Comparison of ENCODE assay signal across 21 cellular contexts in the genomic region with DNA sequence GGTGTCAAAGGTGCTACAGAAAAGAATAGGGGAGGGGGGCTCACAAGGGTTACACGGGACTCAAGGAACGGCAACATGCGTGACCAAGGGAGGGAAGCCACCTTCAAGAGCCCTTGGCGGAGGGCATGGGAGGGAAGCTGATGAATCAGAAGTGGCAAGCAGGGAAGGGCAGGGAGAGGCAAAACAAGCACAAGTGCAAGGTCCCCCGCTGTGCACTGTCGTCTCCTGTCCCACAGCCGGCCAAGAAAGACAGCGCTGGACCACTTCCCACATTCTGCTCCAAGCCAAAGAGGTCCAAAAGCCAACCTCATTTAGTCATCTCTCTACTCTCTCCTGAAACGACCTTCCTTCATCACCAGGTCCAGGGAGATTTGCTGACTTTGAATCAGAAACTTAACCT.
DNase-seq lines count a peak whose midpoint lies in the region; ATAC-seq and TF ChIP-seq lines count a peak whose summit lies in the region.
"Had no signal": no experiment of that assay in that cellular context is flagged by ENCODE, and none has a peak within 500 bp of the region (broad histone marks: within the 10 kb centered on the region; RNA-seq: fewer than 3 reads in every experiment).

No MANE protein-coding gene starts in this region.

- no peaks in the 10 kb centered on the region for H3K9me2 ChIP-seq in PC-9 (ENCODE audit: insufficient read depth)

- H2BK120ac ChIP-seq in neuronal stem cell (ENCODE audit: low read depth, low read length), result no peak overlapping the region

- no peaks in the 10 kb centered on the region for H3K79me2 ChIP-seq in PC-9 (ENCODE audit: low read depth)

- no peak overlapping the region for H2AK5ac ChIP-seq in neuronal stem cell (ENCODE audit: low read depth, low read length)

- no TSS peak for BruUV-seq in PC-9 (replicated peaks; lab: Mats Ljungman, UMichigan)

- H3F3A ChIP-seq in PC-9 (ENCODE audit: insufficient read depth, low read depth), result no peaks in the 10 kb centered on the region

- H2BK12ac ChIP-seq in neuronal stem cell (ENCODE audit: low read length), result no peak overlapping the region

- in situ Hi-C loops in G401 (cut with HindIII; ENCODE audit: low sequenced_read_pairs), result no loop called here
- in situ Hi-C loops in GM13976 (cut with MboI; ENCODE audit: low sequenced_read_pairs, unreplicated experiment), result no loop called here

- H3K23ac ChIP-seq in neuronal stem cell (ENCODE audit: low read depth, low read length, poor library complexity), result no peak overlapping the region

- intact Hi-C loops in PC-9 (cut with micrococcal nuclease; ENCODE audit: unreplicated experiment), result no loop called here

- no peak overlapping the region for H4K8ac ChIP-seq in neuronal stem cell (ENCODE audit: low read depth, low read length)

- H3K14ac ChIP-seq in neuronal stem cell (ENCODE audit: low read length), result no peak overlapping the region

- no peak overlapping the region for H3K4me2 ChIP-seq in neuronal stem cell (ENCODE audit: insufficient read depth, low read length, poor library complexity, severe bottlenecking)
- H3K4me2 ChIP-seq in PC-9, result no peak overlapping the region
- H3K4me2 ChIP-seq: BLaER1 treated with 17β-estradiol and CSF1 and Interleukin-3, amounts not matched to agents 10 nM and 100 nM; GM23338 had no signal

- H4K91ac ChIP-seq in neuronal stem cell (ENCODE audit: low read depth, low read length, poor library complexity), result no peak overlapping the region

- H3K4me3 ChIP-seq in neuronal stem cell (ENCODE audit: low read length in 2 of 2) (no peak overlapping the region), PC-9 (no peak overlapping the region)
- H3K4me3 ChIP-seq: BLaER1 treated with 17β-estradiol and CSF1 and Interleukin-3, amounts not matched to agents 10 nM and 100 nM; GM23338; K562 had no signal

- no peak for TF ChIP-seq POLR2A in GM18505 (IDR thresholded peaks at IDR 0.05; ENCODE audit: borderline replicate concordance, extremely low read depth, insufficient read depth, insufficient read length)

- H2BK5ac ChIP-seq in neuronal stem cell (ENCODE audit: low read length), result no peak overlapping the region

- H3K27ac ChIP-seq in neuronal stem cell (replicated peaks; ENCODE audit: low read length) (no peak overlapping the region), PC-9 (no peak overlapping the region)
- H3K27ac ChIP-seq: BLaER1 treated with 17β-estradiol and CSF1 and Interleukin-3, amounts not matched to agents 10 nM and 100 nM had no signal

- no CpG with 5 or more reads among the region's 9 CpGs for WGBS in neuronal stem cell (ENCODE audit: extremely low coverage in 2 of 2, insufficient read length in 2 of 2, insufficient replicate concordance in 1 of 2), 2 donors

- no peak overlapping the region for H3K4ac ChIP-seq in neuronal stem cell (ENCODE audit: low read length)

- no peaks in the 10 kb centered on the region; the same call in 1 of the 2 replicates for H4K20me1 ChIP-seq in PC-9 (ENCODE audit: insufficient read depth)
- H4K20me1 ChIP-seq: BLaER1 treated with 17β-estradiol and CSF1 and Interleukin-3, amounts not matched to agents 10 nM and 100 nM had no signal

- H3K36me3 ChIP-seq in neuronal stem cell (replicated peaks in 1 of 2; ENCODE audit: control insufficient read depth in 2 of 2, insufficient read depth in 2 of 2, low read length in 2 of 2) (no peaks in the 10 kb centered on the region), PC-9 (ENCODE audit: low read depth) (no peaks in the 10 kb centered on the region)
- H3K36me3 ChIP-seq: BLaER1 treated with 17β-estradiol and CSF1 and Interleukin-3, amounts not matched to agents 10 nM and 100 nM had no signal

- H2AFZ ChIP-seq in neuronal stem cell (ENCODE audit: low read length) (no peak overlapping the region), PC-9 (no peak overlapping the region)
- H2AFZ ChIP-seq: GM23338 had no signal

- H3K4me1 ChIP-seq in neuronal stem cell (ENCODE audit: control insufficient read depth in 2 of 2, insufficient read depth in 1 of 2, low read depth in 1 of 2, low read length in 2 of 2) (peaks cover 0 to 2% of the 10 kb centered on the region in 2 donors), PC-9 (replicated peaks; ENCODE audit: insufficient read depth) (no peaks in the 10 kb centered on the region)
- H3K4me1 ChIP-seq: BLaER1 treated with 17β-estradiol and CSF1 and Interleukin-3, amounts not matched to agents 10 nM and 100 nM had no signal

- ATAC-seq in GM19328 (IDR thresholded peaks at IDR 0.05; ENCODE audit: unreplicated experiment) (no peak), GM18505 (IDR thresholded peaks at IDR 0.05; ENCODE audit: unreplicated experiment) (no peak)
- ATAC-seq: GM23338, HCT116, K562 had no signal

- TF ChIP-seq CTCF in PC-9 (conservative IDR thresholded peaks at IDR 0.05) (no peak), GM13976 (IDR thresholded peaks at IDR 0.05; ENCODE audit: borderline replicate concordance, control extremely low read depth, extremely low read depth, insufficient read depth, missing control alignments) (no peak)

- peak overlapping the region; percentile 27 for H2BK15ac ChIP-seq in neuronal stem cell (ENCODE audit: low read length)

- H3K9me3 ChIP-seq in neuronal stem cell (replicated peaks in 1 of 2; ENCODE audit: control insufficient read depth in 2 of 2, insufficient read depth in 1 of 2, low read depth in 1 of 2, low read length in 2 of 2) (no peaks in the 10 kb centered on the region), PC-9 (ENCODE audit: insufficient read depth, low read depth) (no peaks in the 10 kb centered on the region; the same call in 1 of the 2 replicates)
- H3K9me3 ChIP-seq: BLaER1 treated with 17β-estradiol and CSF1 and Interleukin-3, amounts not matched to agents 10 nM and 100 nM had no signal

- DNase-seq in G401 (ENCODE audit: low spot score) (peak; percentile 92), cerebellar nuclear complex (lab: John Stamatoyannopoulos, UW) (peak; percentile 41 to 67), neuronal stem cell (ENCODE audit: low spot score) (no peak), PC-9 (no peak), GM13976 (ENCODE audit: low spot score) (no peak)
- DNase-seq: CD4-positive, CD25-positive, alpha-beta regulatory T cell; CD8-positive, alpha-beta memory T cell; COR-L47; DMS 273 treated with DMSO at 0.1 percent for 48 hours; DMS53; DND-41; GDM1; H7; HFFc6; IMR-90 had no signal

- CTCF ChIA-PET in PC-9 (lab: Charles Lee), result no interaction called here

- no peaks in the 10 kb centered on the region for H3K79me1 ChIP-seq in neuronal stem cell (ENCODE audit: low read depth, low read length)

- no peaks in the 10 kb centered on the region for H3K27me3 ChIP-seq in neuronal stem cell (ENCODE audit: control insufficient read depth in 3 of 3, insufficient read depth in 3 of 3, low read depth in 1 of 3, low read length in 3 of 3)
- H3K27me3 ChIP-seq in PC-9 (ENCODE audit: insufficient read depth, low read depth), result peaks cover 62% of the 10 kb centered on the region
- H3K27me3 ChIP-seq: BLaER1 treated with 17β-estradiol and CSF1 and Interleukin-3, amounts not matched to agents 10 nM and 100 nM had no signal

- H3K18ac ChIP-seq in neuronal stem cell (ENCODE audit: low read length), result peak overlapping the region; percentile 25

- H3K9ac ChIP-seq in neuronal stem cell (ENCODE audit: low read depth, low read length, poor library complexity), result no peak overlapping the region
- H3K9ac ChIP-seq: BLaER1 treated with 17β-estradiol and CSF1 and Interleukin-3, amounts not matched to agents 10 nM and 100 nM had no signal

- POLR2A ChIA-PET in PC-9 (lab: Charles Lee; ENCODE audit: unreplicated experiment), result no interaction called here

Comparison
In these comparisons a context has a peak if more than half of its experiments do, and no peak if none do; other contexts are left out.
1. DNase-seq: peak in G401 (single experiment) and cerebellar nuclear complex (2 of 2); none in neuronal stem cell (single experiment), PC-9 (0 of 2) and GM13976 (single experiment).